Comparison of ENCODE assay signal across 15 cellular contexts in the genomic region with DNA sequence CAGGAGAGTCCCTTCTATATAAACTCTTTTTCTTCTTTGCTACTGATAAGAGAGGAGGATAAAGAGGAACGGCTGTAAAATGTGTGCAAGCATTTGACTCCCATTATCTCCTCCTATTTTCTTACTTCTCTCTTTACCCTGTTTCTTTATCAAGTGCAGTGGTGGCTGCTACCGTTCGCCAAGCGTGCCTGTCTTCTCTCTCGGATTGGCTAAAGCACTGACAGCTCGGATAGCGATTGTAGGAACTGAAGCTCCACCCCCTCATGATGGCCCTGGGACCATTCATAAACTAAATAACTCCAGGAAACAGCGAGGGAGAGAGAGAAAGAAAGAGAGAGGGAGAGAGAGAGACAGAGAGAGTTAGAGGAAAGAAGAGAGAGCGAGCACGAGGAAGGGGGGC. TPM values are rescaled to one million over a fixed set of nuclear protein-coding genes. Genes with fewer than 3 reads are reported as not detected.
DNase-seq lines count a peak whose midpoint lies in the region; ATAC-seq and TF ChIP-seq lines count a peak whose summit lies in the region.
"Had no signal": no experiment of that assay in that cellular context is flagged by ENCODE, and none has a peak within 500 bp of the region (broad histone marks: within the 10 kb centered on the region; RNA-seq: fewer than 3 reads in every experiment).

No MANE protein-coding gene starts in this region.

- peaks cover 27 to 37% of the 10 kb centered on the region in 2 donors for H3K36me3 Mint-ChIP-seq in CD14-positive monocyte

- H3K9me3 Mint-ChIP-seq in CD14-positive monocyte, result peaks cover 32 to 41% (median 38%) of the 10 kb centered on the region in 7 donors
- H3K9me3 Mint-ChIP-seq: activated T-cell treated with anti-CD3 and anti-CD28 coated beads, Interleukin-2, amount 50 U/mL, for 72 hours had no signal

- intact Hi-C loops in CD14-positive monocyte (cut with micrococcal nuclease), result no loop called here

- H3K27me3 ChIP-seq in ACC112 (ENCODE audit: insufficient read depth, low read length) (no peaks in the 10 kb centered on the region), muscle layer of duodenum (ENCODE audit: low read depth, low read length) (no peaks in the 10 kb centered on the region)
- H3K27me3 ChIP-seq: SJCRH30 had no signal

- TF ChIP-seq CTCF in fibroblast of pulmonary artery (IDR thresholded peaks at IDR 0.05; ENCODE audit: low read length, missing control alignments), result no peak
- TF ChIP-seq CTCF in CD14-positive monocyte (IDR thresholded peaks at IDR 0.05), result no peak

- no peaks in the 10 kb centered on the region for H3K4me1 Mint-ChIP-seq in CD14-positive monocyte

- peak overlapping the region; percentile 78 for H3K4me3 ChIP-seq in ACC112 (ENCODE audit: low read depth, low read length)
- H3K4me3 ChIP-seq in fibroblast of pulmonary artery (replicated peaks; ENCODE audit: low read depth, low read length), result peak overlapping the region; percentile 58
- H3K4me3 ChIP-seq in muscle layer of duodenum (ENCODE audit: low read depth in 1 of 2, low read length in 2 of 2), result peak overlapping the region; percentile 66 to 81
- H3K4me3 ChIP-seq: SJCRH30 had no signal

- H3K27ac ChIP-seq in ACC112 (ENCODE audit: low read depth, low read length) (peak overlapping the region; percentile 67), muscle layer of duodenum (ENCODE audit: low read length) (peak overlapping the region; percentile 94)
- H3K27ac ChIP-seq: SJCRH30 had no signal

- peak; percentile 97 for DNase-seq in SK-N-DZ (ENCODE audit: low spot score)
- DNase-seq in fibroblast of pulmonary artery (ENCODE audit: low read depth), result peak; percentile 71
- no peak for DNase-seq in foreskin melanocyte
- DNase-seq in NOMO-1 treated with DMSO at 0.1 percent for 48 hours (lab: John Stamatoyannopoulos, UW; ENCODE audit: unreplicated experiment), result no peak
- no peak for DNase-seq in CD14-positive monocyte (ENCODE audit: low spot score)
- DNase-seq: activated CD4-positive, alpha-beta T cell treated with anti-CD3 and anti-CD28 coated beads for 1 hour; activated T-cell treated with anti-CD3 and anti-CD28 coated beads, Interleukin-2, amount 50 U/mL, for 72 hours; DND-41; NCI-H1105; NCI-H69; SJCRH30; stimulated activated naive CD4-positive, alpha-beta T cell treated with Interleukin-2 at 50 U/mL for 16 hours had no signal

- no peak overlapping the region for H2AFZ ChIP-seq in ACC112 (ENCODE audit: low read length, unreplicated experiment)

- no peaks in the 10 kb centered on the region for H3K4me1 ChIP-seq in ACC112 (ENCODE audit: control insufficient read depth, insufficient read depth, low read length, unreplicated experiment)
- no peaks in the 10 kb centered on the region for H3K4me1 ChIP-seq in muscle layer of duodenum (ENCODE audit: control insufficient read depth in 1 of 2, insufficient read depth in 2 of 2, low read length in 2 of 2)
- H3K4me1 ChIP-seq: SJCRH30 had no signal

- H3K4me3 Mint-ChIP-seq in CD14-positive monocyte, result no peak overlapping the region
- H3K4me3 Mint-ChIP-seq: activated T-cell treated with anti-CD3 and anti-CD28 coated beads, Interleukin-2, amount 50 U/mL, for 72 hours had no signal

- no peak overlapping the region for H3K27ac Mint-ChIP-seq in CD14-positive monocyte
- H3K27ac Mint-ChIP-seq: activated T-cell treated with anti-CD3 and anti-CD28 coated beads, Interleukin-2, amount 50 U/mL, for 72 hours had no signal

- no peaks in the 10 kb centered on the region for H3K27me3 Mint-ChIP-seq in CD14-positive monocyte (ENCODE audit: low read depth in 3 of 3)

- H3K36me3 ChIP-seq in ACC112 (ENCODE audit: insufficient read depth, low read length) (0 out of 2 replicates have a peak, but pooled peaks cover 5% of the 10 kb centered on the region), muscle layer of duodenum (ENCODE audit: control insufficient read depth in 1 of 2, insufficient read depth in 2 of 2, low read length in 2 of 2) (no peaks in the 10 kb centered on the region)
- H3K36me3 ChIP-seq: SJCRH30 had no signal

- ATAC-seq in HG03139 (IDR thresholded peaks at IDR 0.05; ENCODE audit: unreplicated experiment), result no peak
- ATAC-seq: activated T-cell treated with anti-CD3 and anti-CD28 coated beads, Interleukin-2, amount 50 U/mL, for 72 hours had no signal

- H3K79me2 ChIP-seq in ACC112 (ENCODE audit: control insufficient read depth, insufficient read depth, low read length, unreplicated experiment), result peaks cover 73% of the 10 kb centered on the region

- H3K9me3 ChIP-seq in muscle layer of duodenum (ENCODE audit: control insufficient read depth in 1 of 2, low read length in 2 of 2), result no peaks in the 10 kb centered on the region
- H3K9me3 ChIP-seq: SJCRH30 had no signal

RNA-seq across cellular contexts. Expression of gene MAB21L2, which starts 0.3 kb away (rescaled TPM):
- 139 and 144 TPM in 2 replicates for polyA plus RNA-seq in SK-N-DZ (2014; cell fraction: cytosol; rRNA removed)
- 62.9 and 68.9 TPM in 2 replicates for polyA plus RNA-seq in SK-N-DZ (2014; cell fraction: nucleus; rRNA removed)
- polyA plus RNA-seq in CD14-positive monocyte, result not detected

Comparison
In these comparisons a context has a peak if more than half of its experiments do, and no peak if none do; other contexts are left out.
1. DNase-seq: peak in SK-N-DZ (single experiment) and fibroblast of pulmonary artery (single experiment); none in foreskin melanocyte (single experiment), NOMO-1 treated with DMSO at 0.1 percent for 48 hours (single experiment) and CD14-positive monocyte (single experiment).
2. Peak in every context shown above with its lines, with median percentiles within 50 percentile points of each other: H3K4me3 ChIP-seq.